In genomic region chr16:88726408-88726749, GRCh38 we compare ENCODE assay signal across 21 cellular contexts. TPM values are rescaled to one million over a fixed set of nuclear protein-coding genes. Genes with fewer than 3 reads are reported as not detected.
"Had no signal": no experiment of that assay in that cellular context is flagged by ENCODE, and none has a peak within 500 bp of the region (broad histone marks: within the 10 kb centered on the region; RNA-seq: fewer than 3 reads in every experiment).

No MANE protein-coding gene starts in this region.

- H3K27ac ChIP-seq: HL-60 had no signal

- H3K9me3 ChIP-seq: MG63, SK-N-SH had no signal

- H3K4me3 ChIP-seq: MG63 had no signal

- H3K9ac ChIP-seq: SK-N-SH had no signal

- FAIRE-seq: HTR-8/SVneo, RCC 7860 had no signal

- DNase-seq: KG1, MG63, NCI-H1092, NCI-H1105 treated with DMSO at 0.1 percent for 48 hours, NCI-H1417 treated with DMSO at 0.1 percent for 48 hours, NCI-H187, NCI-H2029, NCI-H2081 treated with DMSO at 0.1 percent for 48 hours, NCI-H2171, NCI-H226, NCI-H446 treated with DMSO at 0.1 percent for 48 hours, NCI-H510A treated with DMSO at 0.1 percent for 48 hours, NCI-H526, NCI-H748 treated with DMSO at 0.1 percent for 48 hours, RPMI8226, SW 1271 had no signal

- H3K4me2 ChIP-seq: SK-N-SH had no signal

- H3K27me3 ChIP-seq: MG63 had no signal

RNA-seq across cellular contexts. Expression of gene SNAI3, which starts 40.1 kb away (rescaled TPM):
- total RNA-seq: SK-MEL-5 had no signal
